Comparison of ENCODE assay signal across 28 cellular contexts in genomic region chr12:16153273-16153672, GRCh38.
"Had no signal": no experiment of that assay in that cellular context is flagged by ENCODE, and none has a peak within 500 bp of the region (broad histone marks: within the 10 kb centered on the region; RNA-seq: fewer than 3 reads in every experiment).

No MANE protein-coding gene starts in this region.

- H3K4me1 ChIP-seq: adrenal gland, body of pancreas, breast epithelium had no signal

- H3K4me3 ChIP-seq: adrenal gland, body of pancreas, breast epithelium, cardiac muscle cell had no signal

- DNase-seq: activated effector memory CD4-positive, alpha-beta T cell treated with anti-CD3 and anti-CD28 coated beads, Interleukin-2, amount 50 U/mL, for 16 hours; activated effector memory CD4-positive, alpha-beta T cell treated with Interleukin-2 at 50 U/mL for 16 hours; activated gamma-delta T cell; activated gamma-delta T cell treated with Interleukin-2 at 50 U/mL for 16 hours; activated naive CD4-positive, alpha-beta T cell; activated naive CD4-positive, alpha-beta T cell treated with anti-CD3 and anti-CD28 coated beads for 36 hours; activated naive CD4-positive, alpha-beta T cell treated with anti-CD3 and anti-CD28 coated beads, Interleukin-2, amount 10 ng/mL, durations not matched to agents 7 days and 5 days; activated naive CD4-positive, alpha-beta T cell treated with anti-CD3 and anti-CD28 coated beads, Interleukin-2, amount 50 U/mL, for 16 hours; activated naive CD4-positive, alpha-beta T cell treated with Interleukin-2 at 50 U/mL for 16 hours; activated naive CD8-positive, alpha-beta T cell treated with anti-CD3 and anti-CD28 coated beads for 36 hours; activated naive CD8-positive, alpha-beta T cell treated with anti-CD3 and anti-CD28 coated beads, Interleukin-2, amount 10 ng/mL, durations not matched to agents 7 days and 5 days; activated naive CD8-positive, alpha-beta T cell treated with anti-CD3 and anti-CD28 coated beads, Interleukin-2, amount 50 U/mL, for 24 hours; activated T-cell treated with anti-CD3 and anti-CD28 coated beads, Interleukin-2, amount 50 U/mL, for 1 hour; activated T-cell treated with anti-CD3 and anti-CD28 coated beads, Interleukin-2, amount 50 U/mL, for 24 hours; activated T-cell treated with anti-CD3 and anti-CD28 coated beads, Interleukin-2, amount 50 U/mL, for 4 hours; activated T-cell treated with anti-CD3 and anti-CD28 coated beads, Interleukin-2, amount 50 U/mL, for 48 hours; activated T-cell treated with anti-CD3 and anti-CD28 coated beads, Interleukin-2, amount 50 U/mL, for 72 hours; adrenal gland; amniotic stem cell; amygdala; anterior cingulate cortex; aorta; body of pancreas; brain microvascular endothelial cell; central memory CD4-positive, alpha-beta T cell; cerebellar nuclear complex had no signal

- H3K27ac ChIP-seq: adrenal gland, body of pancreas, brain microvascular endothelial cell, breast epithelium, cardiac muscle cell had no signal

- H3K27me3 ChIP-seq: adrenal gland, body of pancreas, brain microvascular endothelial cell, breast epithelium, cardiac muscle cell had no signal

- H3K9me3 ChIP-seq: adrenal gland, body of pancreas, breast epithelium had no signal

- H3K36me3 ChIP-seq: adrenal gland, brain microvascular endothelial cell, breast epithelium, cardiac muscle cell had no signal
